ENCODE assay signal across 15 cellular contexts in the genomic region with DNA sequence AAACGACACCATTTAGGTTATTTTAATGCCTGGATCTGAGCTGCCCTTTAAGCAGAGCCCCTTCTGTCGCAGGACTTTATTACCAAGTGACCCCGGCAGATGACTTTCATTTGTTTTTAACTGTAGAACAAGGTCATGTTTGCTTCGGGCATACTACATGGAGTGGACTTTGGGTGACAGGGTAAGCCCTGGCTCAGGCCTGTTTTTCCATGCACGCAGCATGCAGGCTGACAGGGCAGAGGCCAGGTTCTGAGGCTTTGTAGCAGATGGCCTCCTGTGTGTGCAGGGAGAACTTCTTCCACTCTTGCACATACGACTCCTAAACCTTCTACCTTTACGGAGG. TPM values are rescaled to one million over a fixed set of nuclear protein-coding genes. Genes with fewer than 3 reads are reported as not detected.
A peak's percentile ranks its signal among the peaks of the same experiment; 100 is the strongest.
DNase-seq lines count a peak whose midpoint lies in the region; ATAC-seq and TF ChIP-seq lines count a peak whose summit lies in the region.
"Had no signal": no experiment of that assay in that cellular context is flagged by ENCODE, and none has a peak within 500 bp of the region (broad histone marks: within the 10 kb centered on the region; RNA-seq: fewer than 3 reads in every experiment).

No MANE protein-coding gene starts in this region.

- no peak overlapping the region for H3K4me2 ChIP-seq in GM23338
- no peak overlapping the region for H3K4me2 ChIP-seq in hepatocyte
- H3K4me2 ChIP-seq: PC-9 had no signal

- peaks cover 16% of the 10 kb centered on the region for H3K27me3 Mint-ChIP-seq in GM23338 (ENCODE audit: insufficient read depth, low read depth, poor library complexity)
- no peaks in the 10 kb centered on the region for H3K27me3 Mint-ChIP-seq in activated T-cell treated with anti-CD3 and anti-CD28 coated beads, Interleukin-2, amount 50 U/mL, for 24 hours
- peaks cover 8% of the 10 kb centered on the region for H3K27me3 Mint-ChIP-seq in stimulated activated naive CD8-positive, alpha-beta T cell treated with anti-CD3 and anti-CD28 coated beads, Interleukin-15, amount 100 ng/mL, for 72 hours
- H3K27me3 Mint-ChIP-seq in activated naive CD8-positive, alpha-beta T cell treated with anti-CD3 and anti-CD28 coated beads, Interleukin-2, amount 50 U/mL, for 24 hours, result no peaks in the 10 kb centered on the region

- H3F3A ChIP-seq in GM23338 (replicated peaks; ENCODE audit: low read depth), result no peaks in the 10 kb centered on the region

- H3K4me1 ChIP-seq in GM23338 (ENCODE audit: insufficient read depth) (no peaks in the 10 kb centered on the region; the same call in 1 of the 2 replicates), esophagus muscularis mucosa (peaks cover 19 to 43% (median 38%) of the 10 kb centered on the region in 4 donors), hepatocyte (ENCODE audit: insufficient read depth) (peaks cover 4% of the 10 kb centered on the region), gastrocnemius medialis (peaks cover 39 to 67% of the 10 kb centered on the region in 2 donors)
- H3K4me1 ChIP-seq: HAP-1 had no signal

- no peaks in the 10 kb centered on the region for H3K36me3 ChIP-seq in GM23338 (ENCODE audit: insufficient read depth)
- peaks cover 0 to 15% (median 5%) of the 10 kb centered on the region in 4 donors for H3K36me3 ChIP-seq in esophagus muscularis mucosa
- H3K36me3 ChIP-seq in hepatocyte (replicated peaks; ENCODE audit: insufficient read depth, low read depth), result no peaks in the 10 kb centered on the region
- H3K36me3 ChIP-seq in gastrocnemius medialis, result no peaks in the 10 kb centered on the region
- H3K36me3 ChIP-seq: HAP-1 had no signal

- H3K9me3 ChIP-seq in esophagus muscularis mucosa (no peaks in the 10 kb centered on the region), hepatocyte (ENCODE audit: low read depth) (no peaks in the 10 kb centered on the region), gastrocnemius medialis (no peaks in the 10 kb centered on the region)
- H3K9me3 ChIP-seq: HAP-1 had no signal

- no peak overlapping the region for H3K4me3 Mint-ChIP-seq in GM23338
- H3K4me3 Mint-ChIP-seq in activated T-cell treated with anti-CD3 and anti-CD28 coated beads, Interleukin-2, amount 50 U/mL, for 24 hours, result no peak overlapping the region
- H3K4me3 Mint-ChIP-seq in stimulated activated naive CD8-positive, alpha-beta T cell treated with anti-CD3 and anti-CD28 coated beads, Interleukin-15, amount 100 ng/mL, for 72 hours, result no peak overlapping the region
- H3K4me3 Mint-ChIP-seq in activated naive CD8-positive, alpha-beta T cell treated with anti-CD3 and anti-CD28 coated beads, Interleukin-2, amount 50 U/mL, for 24 hours, result no peak overlapping the region

- no peaks in the 10 kb centered on the region for H3K9me3 Mint-ChIP-seq in GM23338
- no peaks in the 10 kb centered on the region for H3K9me3 Mint-ChIP-seq in activated T-cell treated with anti-CD3 and anti-CD28 coated beads, Interleukin-2, amount 50 U/mL, for 24 hours
- H3K9me3 Mint-ChIP-seq in stimulated activated naive CD8-positive, alpha-beta T cell treated with anti-CD3 and anti-CD28 coated beads, Interleukin-15, amount 100 ng/mL, for 72 hours, result no peaks in the 10 kb centered on the region
- H3K9me3 Mint-ChIP-seq in activated naive CD8-positive, alpha-beta T cell treated with anti-CD3 and anti-CD28 coated beads, Interleukin-2, amount 50 U/mL, for 24 hours, result no peaks in the 10 kb centered on the region

- TF ChIP-seq EP300 in esophagus muscularis mucosa (IDR thresholded peaks at IDR 0.05), result no peak

- H3K79me2 ChIP-seq in GM23338 (replicated peaks; ENCODE audit: insufficient read depth) (no peaks in the 10 kb centered on the region), hepatocyte (no peaks in the 10 kb centered on the region)

- no peak overlapping the region for H3K27ac Mint-ChIP-seq in GM23338
- no peak overlapping the region for H3K27ac Mint-ChIP-seq in activated T-cell treated with anti-CD3 and anti-CD28 coated beads, Interleukin-2, amount 50 U/mL, for 24 hours
- no peak overlapping the region for H3K27ac Mint-ChIP-seq in stimulated activated naive CD8-positive, alpha-beta T cell treated with anti-CD3 and anti-CD28 coated beads, Interleukin-15, amount 100 ng/mL, for 72 hours
- no peak overlapping the region for H3K27ac Mint-ChIP-seq in activated naive CD8-positive, alpha-beta T cell treated with anti-CD3 and anti-CD28 coated beads, Interleukin-2, amount 50 U/mL, for 24 hours

- TF ChIP-seq CTCF in GM23338 (conservative IDR thresholded peaks at IDR 0.05; ENCODE audit: low read depth in 2 of 2), result no peak
- no peak for TF ChIP-seq CTCF in esophagus muscularis mucosa (IDR thresholded peaks at IDR 0.05)
- TF ChIP-seq CTCF in hepatocyte (IDR thresholded peaks at IDR 0.05; ENCODE audit: poor library complexity), result no peak
- no peak for TF ChIP-seq CTCF in gastrocnemius medialis (IDR thresholded peaks at IDR 0.05 in 4 of 5, conservative IDR thresholded peaks at IDR 0.05 in 1 of 5)

- H3K36me3 Mint-ChIP-seq in GM23338 (ENCODE audit: low read depth), result no peaks in the 10 kb centered on the region
- H3K36me3 Mint-ChIP-seq in activated T-cell treated with anti-CD3 and anti-CD28 coated beads, Interleukin-2, amount 50 U/mL, for 24 hours (ENCODE audit: low read depth), result peaks cover 22% of the 10 kb centered on the region
- peaks cover 2% of the 10 kb centered on the region for H3K36me3 Mint-ChIP-seq in activated naive CD8-positive, alpha-beta T cell treated with anti-CD3 and anti-CD28 coated beads, Interleukin-2, amount 50 U/mL, for 24 hours (ENCODE audit: low read depth)

- H3K9me2 ChIP-seq in GM23338 (ENCODE audit: insufficient read depth) (no peaks in the 10 kb centered on the region), hepatocyte (replicated peaks; ENCODE audit: insufficient read depth) (no peaks in the 10 kb centered on the region)

- no peak for ATAC-seq in GM23338
- ATAC-seq in gastrocnemius medialis, result peak; percentile 72 to 79
- no peak for ATAC-seq in stimulated activated naive CD8-positive, alpha-beta T cell treated with anti-CD3 and anti-CD28 coated beads, Interleukin-15, amount 100 ng/mL, for 72 hours
- no peak for ATAC-seq in activated naive CD8-positive, alpha-beta T cell treated with anti-CD3 and anti-CD28 coated beads, Interleukin-2, amount 50 U/mL, for 24 hours

- H4K20me1 ChIP-seq in GM23338 (replicated peaks; ENCODE audit: insufficient read depth) (0 out of 2 replicates have a peak, but pooled peaks cover 3% of the 10 kb centered on the region), hepatocyte (ENCODE audit: insufficient read depth, poor library complexity, severe bottlenecking) (no peaks in the 10 kb centered on the region)

- DNase-seq in GM23338 (ENCODE audit: low spot score) (no peak), esophagus muscularis mucosa (ENCODE audit: extremely low spot score) (peak; percentile 79), hepatocyte (ENCODE audit: low spot score) (peak; percentile 26), gastrocnemius medialis (peak; percentile 33 to 76), HEK293T (ENCODE audit: extremely low spot score) (no peak)
- no peak for DNase-seq in activated T-cell treated with anti-CD3 and anti-CD28 coated beads, Interleukin-2, amount 50 U/mL, for 24 hours
- DNase-seq in stimulated activated naive CD8-positive, alpha-beta T cell treated with anti-CD3 and anti-CD28 coated beads, Interleukin-15, amount 100 ng/mL, for 72 hours, result no peak
- no peak for DNase-seq in activated naive CD8-positive, alpha-beta T cell treated with anti-CD3 and anti-CD28 coated beads, Interleukin-2, amount 50 U/mL, for 24 hours
- DNase-seq: C1 segment of cervical spinal cord, DMS153, NCI-H146, NCI-H345, NCI-H69, PC-9 had no signal

- H3K27ac ChIP-seq in GM23338 (ENCODE audit: low read depth) (peak overlapping the region; percentile 72; the same call in 1 of the 2 replicates), esophagus muscularis mucosa (replicated peaks in 1 of 4) (peak overlapping the region in 1 of 4 donors; percentile 48), hepatocyte (peak overlapping the region; percentile 50), gastrocnemius medialis (peak overlapping the region; percentile 65 to 84 (median 77))
- H3K27ac ChIP-seq: PC-9 had no signal

- in situ Hi-C loops in gastrocnemius medialis (cut with MboI; ENCODE audit: low sequenced_read_pairs in 4 of 4), result loop anchor here in 3 of 4 donors (10.0 to 25.0 kb wide), 2 partner anchors 431 to 653 kb away; no protein-coding TSS in a partner anchor

- H3K4me3 ChIP-seq in GM23338 (no peak overlapping the region), esophagus muscularis mucosa (no peak overlapping the region), hepatocyte (no peak overlapping the region), gastrocnemius medialis (no peak overlapping the region)
- H3K4me3 ChIP-seq: HAP-1, PC-9 had no signal

- no peak for TF ChIP-seq POLR2A in esophagus muscularis mucosa (IDR thresholded peaks at IDR 0.05; ENCODE audit: low read depth)
- no peak for TF ChIP-seq POLR2A in gastrocnemius medialis (IDR thresholded peaks at IDR 0.05)

- CTCF ChIA-PET in HEK293T (lab: Yijun Ruan, JAX), result no interaction called here

- intact Hi-C loops in esophagus muscularis mucosa (cut with DNase I), result no loop called here
- intact Hi-C loops in gastrocnemius medialis (cut with DNase I; ENCODE audit: low total_unique reads), result loop anchor here (1.0 to 5.0 kb wide), 2 partner anchors 29 to 498 kb away; no protein-coding TSS in a partner anchor

- H3K27me3 ChIP-seq in GM23338 (ENCODE audit: insufficient read depth), result no peaks in the 10 kb centered on the region
- no peaks in the 10 kb centered on the region for H3K27me3 ChIP-seq in esophagus muscularis mucosa
- H3K27me3 ChIP-seq in hepatocyte, result no peaks in the 10 kb centered on the region
- H3K27me3 ChIP-seq in gastrocnemius medialis, result no peaks in the 10 kb centered on the region

- POLR2A ChIA-PET in HEK293T (lab: Yijun Ruan, JAX), result no interaction called here

- no peak overlapping the region for H2AFZ ChIP-seq in GM23338
- no peak overlapping the region for H2AFZ ChIP-seq in hepatocyte
- H2AFZ ChIP-seq: PC-9 had no signal

- H3K4me1 Mint-ChIP-seq in GM23338, result peaks cover 16% of the 10 kb centered on the region
- peaks cover 3% of the 10 kb centered on the region for H3K4me1 Mint-ChIP-seq in activated T-cell treated with anti-CD3 and anti-CD28 coated beads, Interleukin-2, amount 50 U/mL, for 24 hours (ENCODE audit: low read depth)
- peaks cover 7% of the 10 kb centered on the region for H3K4me1 Mint-ChIP-seq in stimulated activated naive CD8-positive, alpha-beta T cell treated with anti-CD3 and anti-CD28 coated beads, Interleukin-15, amount 100 ng/mL, for 72 hours
- H3K4me1 Mint-ChIP-seq in activated naive CD8-positive, alpha-beta T cell treated with anti-CD3 and anti-CD28 coated beads, Interleukin-2, amount 50 U/mL, for 24 hours, result peaks cover under 1% of the 10 kb centered on the region

- 91% methylated on average over 7 of the region's 7 CpGs for WGBS in esophagus muscularis mucosa
- 69% methylated on average over 7 of the region's 7 CpGs for WGBS in hepatocyte (ENCODE audit: low lambda C conversion rate, missing lambda C conversion rate)

TF ChIP-seq in HEK293T, 16 proteins besides CTCF, POLR2A, EP300 and RAD21 (continues in another document):
- no peak for TF ChIP-seq FOXK2 (IDR thresholded peaks at IDR 0.05)

RNA-seq across cellular contexts. Expression of gene SNX19, which starts 50.5 kb away (rescaled TPM):
- 29.0 and 30.0 TPM in 2 replicates for total RNA-seq in GM23338 (2014; rRNA removed; shearing (Covaris generic))
- 5.2 and 6.6 TPM in 2 replicates for polyA plus RNA-seq in GM23338 (2016; fragmentation: Nextera tagmentation; extraction: Ambion mirVana)
- total RNA-seq in esophagus muscularis mucosa, result 100 to 1,000 TPM in 2 of 4 donors, 10 to 100 TPM in 2; 87.6 to 118 (median 95.8) TPM
- 63.9 and 64.3 TPM in 2 replicates for total RNA-seq in hepatocyte
- 32.1 and 40.6 TPM in 2 replicates for polyA plus RNA-seq in hepatocyte
- 10 to 100 TPM; 37.9 to 88.2 (median 72.0) TPM for total RNA-seq in gastrocnemius medialis

Comparison
In these comparisons a context has a peak if more than half of its experiments do, and no peak if none do; other contexts are left out.
1. ATAC-seq: peak in gastrocnemius medialis (2 of 2); none in GM23338 (single experiment), stimulated activated naive CD8-positive, alpha-beta T cell treated with anti-CD3 and anti-CD28 coated beads, Interleukin-15, amount 100 ng/mL, for 72 hours (single experiment) and activated naive CD8-positive, alpha-beta T cell treated with anti-CD3 and anti-CD28 coated beads, Interleukin-2, amount 50 U/mL, for 24 hours (single experiment).
2. DNase-seq: peak in esophagus muscularis mucosa (single experiment), hepatocyte (single experiment) and gastrocnemius medialis (2 of 2); none in GM23338 (single experiment), activated T-cell treated with anti-CD3 and anti-CD28 coated beads, Interleukin-2, amount 50 U/mL, for 24 hours (single experiment), stimulated activated naive CD8-positive, alpha-beta T cell treated with anti-CD3 and anti-CD28 coated beads, Interleukin-15, amount 100 ng/mL, for 72 hours (0 of 2), activated naive CD8-positive, alpha-beta T cell treated with anti-CD3 and anti-CD28 coated beads, Interleukin-2, amount 50 U/mL, for 24 hours (single experiment) and HEK293T (single experiment).